ENCODE assay signal across 1 cellular context in the genomic region with DNA sequence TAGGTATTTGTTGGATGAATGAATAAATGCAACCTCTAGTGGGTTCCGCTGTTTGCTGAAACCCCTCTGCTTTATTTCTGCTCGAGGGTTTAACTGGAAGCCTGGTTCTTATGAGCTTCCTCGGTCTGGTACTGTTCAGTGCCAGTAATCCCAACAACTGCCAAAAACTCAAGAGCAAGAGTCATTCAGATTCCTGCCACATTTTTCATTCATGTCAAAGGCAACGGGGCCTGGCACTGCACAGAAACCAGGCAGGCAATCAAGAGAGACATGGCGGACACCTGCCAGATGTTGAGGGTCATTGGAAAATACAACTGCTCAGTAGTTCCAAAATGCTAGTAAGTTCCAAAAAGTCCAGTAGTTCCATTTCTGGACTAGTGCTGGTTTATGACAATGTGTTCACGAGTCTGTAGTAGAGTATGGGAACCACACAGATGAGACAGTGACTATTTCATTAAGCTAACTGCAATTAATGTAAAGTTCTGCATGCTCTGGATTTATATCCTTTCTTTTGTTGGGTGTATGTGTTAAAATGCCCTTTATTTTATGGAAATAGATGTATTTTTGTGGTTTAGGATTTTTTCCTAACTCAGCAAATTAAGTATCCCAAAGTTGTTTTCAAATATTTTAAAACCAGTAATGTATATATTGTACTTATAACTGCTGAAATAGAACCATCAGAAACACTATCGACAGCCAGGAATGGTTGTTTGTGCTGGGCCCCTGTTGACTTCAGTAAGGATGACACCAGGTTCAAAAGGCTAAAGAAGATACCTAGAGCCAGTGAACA.
TF ChIP-seq lines count a peak whose summit lies in the region.

No MANE protein-coding gene starts in this region.

TF ChIP-seq in IMR-90, 13 proteins besides CTCF, POLR2A, EP300 and RAD21 (continued from another document):
- no peak for TF ChIP-seq USF2 (IDR thresholded peaks at IDR 0.05; ENCODE audit: low read depth, low read length)
- no peak for TF ChIP-seq MXI1 (IDR thresholded peaks at IDR 0.05; ENCODE audit: borderline replicate concordance, low read depth, low read length)
